In the genomic region with DNA sequence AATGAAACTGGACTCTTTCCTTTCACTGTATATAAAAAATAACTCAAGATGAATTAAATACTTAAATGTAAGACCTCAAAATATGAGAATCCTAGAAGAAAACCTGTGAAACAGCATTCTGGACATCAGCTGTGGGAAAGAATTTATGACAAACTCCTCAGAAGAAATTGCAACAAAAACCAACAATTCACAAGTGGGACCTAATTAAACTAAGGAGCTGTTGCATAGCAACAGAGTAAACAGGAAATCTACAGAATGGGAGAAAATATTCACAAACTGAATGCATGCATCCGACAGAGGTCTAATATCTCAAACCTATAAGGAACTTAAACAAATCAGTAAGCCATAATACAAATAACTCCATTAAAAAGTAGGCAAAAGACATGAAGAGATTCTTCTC, we compare ENCODE assay signal across 1 cellular context.
TF ChIP-seq lines count a peak whose summit lies in the region.

No MANE protein-coding gene starts in this region.

TF ChIP-seq in IMR-90, 13 proteins besides CTCF, POLR2A, EP300 and RAD21 (continued from another document):
- TF ChIP-seq MAFK (IDR thresholded peaks at IDR 0.05; ENCODE audit: low read depth, low read length) (no peak), RFX5 (IDR thresholded peaks at IDR 0.05; ENCODE audit: low read depth, low read length) (no peak), NFE2L2 (IDR thresholded peaks at IDR 0.05; ENCODE audit: low read depth, low read length) (no peak), SMC3 (IDR thresholded peaks at IDR 0.05; ENCODE audit: low read depth, low read length) (no peak), CHD1 (IDR thresholded peaks at IDR 0.05; ENCODE audit: low read depth, low read length) (no peak), FOS (IDR thresholded peaks at IDR 0.05; ENCODE audit: low read depth, low read length) (no peak)
- TF ChIP-seq, protein P1, sequence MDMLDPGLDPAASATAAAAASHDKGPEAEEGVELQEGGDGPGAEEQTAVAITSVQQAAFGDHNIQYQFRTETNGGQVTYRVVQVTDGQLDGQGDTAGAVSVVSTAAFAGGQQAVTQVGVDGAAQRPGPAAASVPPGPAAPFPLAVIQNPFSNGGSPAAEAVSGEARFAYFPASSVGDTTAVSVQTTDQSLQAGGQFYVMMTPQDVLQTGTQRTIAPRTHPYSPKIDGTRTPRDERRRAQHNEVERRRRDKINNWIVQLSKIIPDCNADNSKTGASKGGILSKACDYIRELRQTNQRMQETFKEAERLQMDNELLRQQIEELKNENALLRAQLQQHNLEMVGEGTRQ (IDR thresholded peaks at IDR 0.05; ENCODE audit: low read depth, low read length): no peak
- TF ChIP-seq, protein P2, sequence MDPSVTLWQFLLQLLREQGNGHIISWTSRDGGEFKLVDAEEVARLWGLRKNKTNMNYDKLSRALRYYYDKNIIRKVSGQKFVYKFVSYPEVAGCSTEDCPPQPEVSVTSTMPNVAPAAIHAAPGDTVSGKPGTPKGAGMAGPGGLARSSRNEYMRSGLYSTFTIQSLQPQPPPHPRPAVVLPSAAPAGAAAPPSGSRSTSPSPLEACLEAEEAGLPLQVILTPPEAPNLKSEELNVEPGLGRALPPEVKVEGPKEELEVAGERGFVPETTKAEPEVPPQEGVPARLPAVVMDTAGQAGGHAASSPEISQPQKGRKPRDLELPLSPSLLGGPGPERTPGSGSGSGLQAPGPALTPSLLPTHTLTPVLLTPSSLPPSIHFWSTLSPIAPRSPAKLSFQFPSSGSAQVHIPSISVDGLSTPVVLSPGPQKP (IDR thresholded peaks at IDR 0.05; ENCODE audit: borderline replicate concordance, low read depth, low read length): no peak
TF ChIP-seq in IMR-90: peak in this region for 0.
